Comparison of ENCODE assay signal across 8 cellular contexts in genomic region chr16:11258553-11259287, GRCh38. TPM values are rescaled to one million over a fixed set of nuclear protein-coding genes. Genes with fewer than 3 reads are reported as not detected.
DNase-seq lines count a peak whose midpoint lies in the region; ATAC-seq, FAIRE-seq and TF ChIP-seq lines count a peak whose summit lies in the region.

No MANE protein-coding gene starts in this region.

- peak overlapping the region; percentile 43 for H3K27ac Mint-ChIP-seq in activated naive CD4-positive, alpha-beta T cell treated with anti-CD3 and anti-CD28 coated beads for 36 hours
- H3K27ac Mint-ChIP-seq in Calu3 (ENCODE audit: unreplicated experiment), result no peak overlapping the region

- no peaks in the 10 kb centered on the region for H3K9me1 ChIP-seq in keratinocyte (ENCODE audit: control insufficient read depth, extremely low read depth, insufficient read depth, low read length)

- peaks cover 15% of the 10 kb centered on the region for H3K36me3 Mint-ChIP-seq in activated naive CD4-positive, alpha-beta T cell treated with anti-CD3 and anti-CD28 coated beads for 36 hours (ENCODE audit: low read depth)
- peaks cover 32% of the 10 kb centered on the region for H3K36me3 Mint-ChIP-seq in Calu3 (ENCODE audit: insufficient read depth, unreplicated experiment)

- H3K79me2 ChIP-seq in SK-N-SH (ENCODE audit: insufficient read depth) (peaks cover 19% of the 10 kb centered on the region), keratinocyte (ENCODE audit: control insufficient read depth, insufficient read depth, low read length) (peaks cover 16% of the 10 kb centered on the region)

- dilution Hi-C loops in keratinocyte (cut with MboI; ENCODE audit: extremely low pct_ligation_motif_present, low sequenced_read_pairs), result no loop called here

- no peak for TF ChIP-seq EP300 in SK-N-SH (IDR thresholded peaks at IDR 0.05; ENCODE audit: borderline replicate concordance in 1 of 2, low read depth in 1 of 2, low read length in 1 of 2)

- H3K9me2 ChIP-seq in SK-N-SH, result no peaks in the 10 kb centered on the region

- FAIRE-seq in keratinocyte (lab: Jason Lieb, UNC), result no peak

- ATAC-seq in SK-N-SH treated with all-trans-retinoic acid at 6 μM for 48 hours, result no peak
- no peak for ATAC-seq in HG02571 (IDR thresholded peaks at IDR 0.05; ENCODE audit: unreplicated experiment)
- ATAC-seq in HG02970 (IDR thresholded peaks at IDR 0.05; ENCODE audit: low FRiP score, unreplicated experiment), result no peak

- no peak overlapping the region for H2AFZ ChIP-seq in SK-N-SH (ENCODE audit: low read depth)
- H2AFZ ChIP-seq in keratinocyte (ENCODE audit: control insufficient read depth, low read length), result no peak overlapping the region

- H3K27me3 Mint-ChIP-seq in activated naive CD4-positive, alpha-beta T cell treated with anti-CD3 and anti-CD28 coated beads for 36 hours (ENCODE audit: low read depth), result no peaks in the 10 kb centered on the region
- H3K27me3 Mint-ChIP-seq in Calu3 (ENCODE audit: unreplicated experiment), result no peaks in the 10 kb centered on the region

- POLR2A ChIA-PET in SK-N-SH (lab: Yijun Ruan, JAX), result interaction anchor here (1.2 to 1.3 kb wide), 2 partner anchors 39 to 287 kb away, joined by 3 to 4 read pairs; no protein-coding TSS in a partner anchor

- peaks cover 11% of the 10 kb centered on the region for H3F3A ChIP-seq in SK-N-SH (replicated peaks; ENCODE audit: insufficient read depth)

- 68% methylated on average over 6 of the region's 10 CpGs for WGBS in SK-N-SH (ENCODE audit: low lambda C conversion rate)
- 39% methylated on average over 10 of the region's 10 CpGs for WGBS in thymus

- CTCF ChIA-PET in SK-N-SH (lab: Yijun Ruan, JAX) (interaction anchor here (1.0 to 14.4 kb wide), 10 partner anchors 14 to 308 kb away, joined by 3 to 318 read pairs (median 8); partner anchors contain the start of gene PRM3), Calu3 (lab: Charles Lee) (interaction anchor here (1.1 to 5.4 kb wide), 4 partner anchors 39 to 295 kb away, joined by 3 to 34 read pairs (median 4); no protein-coding TSS in a partner anchor)
- CTCF ChIA-PET in activated naive CD4-positive, alpha-beta T cell treated with anti-CD3 and anti-CD28 coated beads for 36 hours (lab: Charles Lee), result interaction anchor here (0.8 to 7.2 kb wide), 15 partner anchors 33 to 294 kb away, joined by 3 to 67 read pairs (median 4); no protein-coding TSS in a partner anchor

- DNase-seq in SK-N-SH, result peak; percentile 50
- peak; percentile 66 for DNase-seq in activated naive CD4-positive, alpha-beta T cell treated with anti-CD3 and anti-CD28 coated beads for 36 hours
- no peak for DNase-seq in keratinocyte (ENCODE audit: low read depth, low spot score)
- DNase-seq in Calu3, result no peak

- no peak overlapping the region for H3K4me2 ChIP-seq in SK-N-SH
- H3K4me2 ChIP-seq in keratinocyte (ENCODE audit: control insufficient read depth, extremely low read depth, insufficient read depth, low read depth, low read length), result peak overlapping the region; percentile 3

- H3K4me3 Mint-ChIP-seq in activated naive CD4-positive, alpha-beta T cell treated with anti-CD3 and anti-CD28 coated beads for 36 hours, result no peak overlapping the region
- no peak overlapping the region for H3K4me3 Mint-ChIP-seq in Calu3 (ENCODE audit: low read depth, unreplicated experiment)

- H3K9me3 Mint-ChIP-seq in activated naive CD4-positive, alpha-beta T cell treated with anti-CD3 and anti-CD28 coated beads for 36 hours, result no peaks in the 10 kb centered on the region
- no peaks in the 10 kb centered on the region for H3K9me3 Mint-ChIP-seq in Calu3 (ENCODE audit: low read depth, unreplicated experiment)

- BruUV-seq in Calu3 (replicated peaks; lab: Mats Ljungman, UMichigan), result no TSS peak

- peaks cover 37% of the 10 kb centered on the region for H3K4me1 Mint-ChIP-seq in activated naive CD4-positive, alpha-beta T cell treated with anti-CD3 and anti-CD28 coated beads for 36 hours (ENCODE audit: low read depth)
- peaks cover 29% of the 10 kb centered on the region for H3K4me1 Mint-ChIP-seq in Calu3 (ENCODE audit: low read depth, unreplicated experiment)

- H3K27ac ChIP-seq in SK-N-SH (ENCODE audit: low read depth in 2 of 2, low read length in 1 of 2), result no peak overlapping the region
- H3K27ac ChIP-seq in keratinocyte (ENCODE audit: control insufficient read depth, insufficient read depth, low read length), result no peak overlapping the region
- peak overlapping the region; percentile 22 for H3K27ac ChIP-seq in thymus (ENCODE audit: low read depth)

- peaks cover 5 to 27% of the 10 kb centered on the region in 2 experiments; a peak in 3 of 4 replicates for H3K4me1 ChIP-seq in SK-N-SH (ENCODE audit: control insufficient read depth in 1 of 2, insufficient read depth in 2 of 2, low read depth in 1 of 2, low read length in 1 of 2)
- peaks cover 17% of the 10 kb centered on the region for H3K4me1 ChIP-seq in keratinocyte (ENCODE audit: control insufficient read depth, extremely low read depth, insufficient read depth, low read length)
- H3K4me1 ChIP-seq in thymus (ENCODE audit: control insufficient read depth, insufficient read depth, low read length), result peaks cover 25% of the 10 kb centered on the region

- intact Hi-C loops in activated naive CD4-positive, alpha-beta T cell treated with anti-CD3 and anti-CD28 coated beads for 36 hours (cut with micrococcal nuclease), result loop anchor here (1.0 to 10.0 kb wide), 6 partner anchors 28 to 536 kb away; partner anchors contain the start of genes NUBP1 and ZC3H7A
- intact Hi-C loops in Calu3 (cut with micrococcal nuclease; ENCODE audit: unreplicated experiment), result loop anchor here (5.0 to 10.0 kb wide), 6 partner anchors 39 to 266 kb away; no protein-coding TSS in a partner anchor

- H4K20me1 ChIP-seq in SK-N-SH (ENCODE audit: insufficient read depth) (peaks cover 18% of the 10 kb centered on the region), keratinocyte (ENCODE audit: control insufficient read depth, extremely low read depth, insufficient read depth, low read length) (no peaks in the 10 kb centered on the region)

- TF ChIP-seq RAD21 in SK-N-SH (IDR thresholded peaks at IDR 0.05; ENCODE audit: low read length), result no peak

- H3K9ac ChIP-seq in SK-N-SH (no peak overlapping the region), keratinocyte (ENCODE audit: control insufficient read depth, extremely low read depth, insufficient read depth, low read length) (no peak overlapping the region)

- H3K9me3 ChIP-seq in SK-N-SH, result no peaks in the 10 kb centered on the region
- no peaks in the 10 kb centered on the region for H3K9me3 ChIP-seq in keratinocyte (ENCODE audit: control insufficient read depth, low read depth, low read length)
- no peaks in the 10 kb centered on the region for H3K9me3 ChIP-seq in thymus (ENCODE audit: control insufficient read depth)

- TF ChIP-seq CTCF in SK-N-SH (IDR thresholded peaks at IDR 0.05), result no peak
- TF ChIP-seq CTCF in keratinocyte (optimal IDR thresholded peaks at IDR 0.05 in 1 of 3, IDR thresholded peaks at IDR 0.05 in 1 of 3, conservative IDR thresholded peaks at IDR 0.05 in 1 of 3; ENCODE audit: extremely low read depth in 1 of 3, insufficient read depth in 2 of 3, low read length in 3 of 3), result no peak
- TF ChIP-seq CTCF in Calu3 (IDR thresholded peaks at IDR 0.05; ENCODE audit: unreplicated experiment), result no peak

- H3K36me3 ChIP-seq in SK-N-SH (replicated peaks in 1 of 2; ENCODE audit: control insufficient read depth in 1 of 2, insufficient read depth in 2 of 2, low read length in 1 of 2) (no peaks in the 10 kb centered on the region), keratinocyte (ENCODE audit: control insufficient read depth in 2 of 2, extremely low read depth in 1 of 2, insufficient read depth in 2 of 2, low read length in 2 of 2) (no peaks in the 10 kb centered on the region), thymus (ENCODE audit: control insufficient read depth, insufficient read depth) (peaks cover 18% of the 10 kb centered on the region)

- no peaks in the 10 kb centered on the region for H3K27me3 ChIP-seq in SK-N-SH (ENCODE audit: insufficient read depth)
- H3K27me3 ChIP-seq in keratinocyte (ENCODE audit: control insufficient read depth, extremely low read depth, insufficient read depth, low read length), result peaks cover 5% of the 10 kb centered on the region
- H3K27me3 ChIP-seq in thymus (ENCODE audit: control insufficient read depth, insufficient read depth), result no peaks in the 10 kb centered on the region

- H3K4me3 ChIP-seq in SK-N-SH (ENCODE audit: low read depth in 2 of 2, low read length in 1 of 2) (no peak overlapping the region), keratinocyte (ENCODE audit: control insufficient read depth in 2 of 3, extremely low read depth in 1 of 3, insufficient read depth in 2 of 3, low read depth in 1 of 3, low read length in 3 of 3) (no peak overlapping the region), thymus (ENCODE audit: low read length) (peak overlapping the region; percentile 19)

RNA-seq across cellular contexts. Expression of gene SOCS1, which starts 2.7 kb away (rescaled TPM):
- polyA plus RNA-seq in SK-N-SH (2012; rRNA removed) (6.3 and 8.6 TPM in 2 replicates), keratinocyte (0.98 to 2.8 TPM (median 2.4 TPM) in 3 replicates), thymus (109 TPM)
- 4.7 and 6.1 TPM in 2 replicates for polyA plus RNA-seq in SK-N-SH (2012; cell fraction: cytosol; rRNA removed)
- polyA plus RNA-seq in SK-N-SH (2012; cell fraction: nucleus; rRNA removed), result 28.4 and 39.6 TPM in 2 replicates
- 10 to 100 TPM; 45.1 to 45.6 TPM for total RNA-seq in activated naive CD4-positive, alpha-beta T cell treated with anti-CD3 and anti-CD28 coated beads for 36 hours
- polyA plus RNA-seq in keratinocyte (2011; ENCODE audit: low read depth), result 0.80 TPM
- 0.79 and 1.2 TPM in 2 replicates for polyA plus RNA-seq in keratinocyte (2011; cell fraction: cytosol; rRNA removed)
- polyA plus RNA-seq in keratinocyte (2011; cell fraction: nucleus; rRNA removed), result 2.0 and 2.9 TPM in 2 replicates
- polyA plus RNA-seq in keratinocyte (2012; ENCODE audit: low replicate concordance), result 3.1 and 3.8 TPM in 2 replicates
- 0.38 to 6.6 TPM (median 0.92 TPM) in 3 replicates for polyA minus RNA-seq in keratinocyte
- polyA minus RNA-seq in keratinocyte (2011; cell fraction: cytosol; rRNA and poly(A)+ RNA removed), result 2.3 TPM
- polyA minus RNA-seq in keratinocyte (2011; cell fraction: nucleus; rRNA and poly(A)+ RNA removed), result 1.9 and 4.1 TPM in 2 replicates
- total RNA-seq in Calu3 (2022), result 4.8 and 5.8 TPM in 2 replicates

RNA-seq across cellular contexts. Expression of gene TNP2, which starts 10.4 kb away (rescaled TPM):
- polyA plus RNA-seq in SK-N-SH (2012; rRNA removed) (not detected in 2 replicates), keratinocyte (not detected in 3 replicates), thymus (not detected)
- not detected in 2 replicates for polyA plus RNA-seq in SK-N-SH (2012; cell fraction: cytosol; rRNA removed)
- not detected in 2 replicates for polyA plus RNA-seq in SK-N-SH (2012; cell fraction: nucleus; rRNA removed)
- not detected for total RNA-seq in activated naive CD4-positive, alpha-beta T cell treated with anti-CD3 and anti-CD28 coated beads for 36 hours
- polyA plus RNA-seq in keratinocyte (2011; ENCODE audit: low read depth), result not detected
- not detected in 2 replicates for polyA plus RNA-seq in keratinocyte (2011; cell fraction: cytosol; rRNA removed)
- not detected in 2 replicates for polyA plus RNA-seq in keratinocyte (2011; cell fraction: nucleus; rRNA removed)
- polyA plus RNA-seq in keratinocyte (2012; ENCODE audit: low replicate concordance), result not detected in 2 replicates
- polyA minus RNA-seq in keratinocyte, result not detected in 3 replicates
- not detected for polyA minus RNA-seq in keratinocyte (2011; cell fraction: cytosol; rRNA and poly(A)+ RNA removed)
- polyA minus RNA-seq in keratinocyte (2011; cell fraction: nucleus; rRNA and poly(A)+ RNA removed), result not detected in 2 replicates
- not detected in 2 replicates for total RNA-seq in Calu3 (2022)

RNA-seq across cellular contexts. Expression of gene PRM3, which starts 14.7 kb away (rescaled TPM):
- polyA plus RNA-seq in SK-N-SH (2012; rRNA removed) (not detected in 2 replicates), keratinocyte (not detected in 3 replicates), thymus (not detected)
- polyA plus RNA-seq in SK-N-SH (2012; cell fraction: cytosol; rRNA removed), result not detected in 2 replicates
- not detected in 2 replicates for polyA plus RNA-seq in SK-N-SH (2012; cell fraction: nucleus; rRNA removed)
- total RNA-seq in activated naive CD4-positive, alpha-beta T cell treated with anti-CD3 and anti-CD28 coated beads for 36 hours, result not detected
- not detected for polyA plus RNA-seq in keratinocyte (2011; ENCODE audit: low read depth)
- not detected in 2 replicates for polyA plus RNA-seq in keratinocyte (2011; cell fraction: cytosol; rRNA removed)
- polyA plus RNA-seq in keratinocyte (2011; cell fraction: nucleus; rRNA removed), result not detected in 2 replicates
- not detected in 2 replicates for polyA plus RNA-seq in keratinocyte (2012; ENCODE audit: low replicate concordance)
- polyA minus RNA-seq in keratinocyte, result not detected in 3 replicates
- not detected for polyA minus RNA-seq in keratinocyte (2011; cell fraction: cytosol; rRNA and poly(A)+ RNA removed)
- not detected in 2 replicates for polyA minus RNA-seq in keratinocyte (2011; cell fraction: nucleus; rRNA and poly(A)+ RNA removed)
- total RNA-seq in Calu3 (2022), result not detected in 2 replicates

RNA-seq across cellular contexts. Expression of gene PRM2, which starts 17.6 kb away (rescaled TPM):
- not detected in 2 replicates for polyA plus RNA-seq in SK-N-SH (2012; rRNA removed)
- polyA plus RNA-seq in SK-N-SH (2012; cell fraction: cytosol; rRNA removed), result not detected in 2 replicates
- not detected in 2 replicates for polyA plus RNA-seq in SK-N-SH (2012; cell fraction: nucleus; rRNA removed)
- total RNA-seq in activated naive CD4-positive, alpha-beta T cell treated with anti-CD3 and anti-CD28 coated beads for 36 hours, result not detected
- not detected in 3 replicates for polyA plus RNA-seq in keratinocyte
- polyA plus RNA-seq in keratinocyte (2011; ENCODE audit: low read depth), result not detected
- not detected in 2 replicates for polyA plus RNA-seq in keratinocyte (2011; cell fraction: cytosol; rRNA removed)
- polyA plus RNA-seq in keratinocyte (2011; cell fraction: nucleus; rRNA removed), result not detected in 2 replicates
- polyA plus RNA-seq in keratinocyte (2012; ENCODE audit: low replicate concordance), result not detected in 2 replicates
- not detected in 3 replicates for polyA minus RNA-seq in keratinocyte
- polyA minus RNA-seq in keratinocyte (2011; cell fraction: cytosol; rRNA and poly(A)+ RNA removed), result not detected
- polyA minus RNA-seq in keratinocyte (2011; cell fraction: nucleus; rRNA and poly(A)+ RNA removed), result not detected in 2 replicates
- polyA plus RNA-seq in thymus, result 5.2 TPM
- not detected in 2 replicates for total RNA-seq in Calu3 (2022)

RNA-seq across cellular contexts. Expression of gene PRM1, which starts 22.4 kb away (rescaled TPM):
- polyA plus RNA-seq in SK-N-SH (2012; rRNA removed) (not detected in 2 replicates), keratinocyte (not detected in 3 replicates), thymus (0.34 TPM)
- not detected in 2 replicates for polyA plus RNA-seq in SK-N-SH (2012; cell fraction: cytosol; rRNA removed)
- not detected in 2 replicates for polyA plus RNA-seq in SK-N-SH (2012; cell fraction: nucleus; rRNA removed)
- not detected for total RNA-seq in activated naive CD4-positive, alpha-beta T cell treated with anti-CD3 and anti-CD28 coated beads for 36 hours
- not detected for polyA plus RNA-seq in keratinocyte (2011; ENCODE audit: low read depth)
- polyA plus RNA-seq in keratinocyte (2011; cell fraction: cytosol; rRNA removed), result not detected in 2 replicates
- not detected in 2 replicates for polyA plus RNA-seq in keratinocyte (2011; cell fraction: nucleus; rRNA removed)
- not detected in 2 replicates for polyA plus RNA-seq in keratinocyte (2012; ENCODE audit: low replicate concordance)
- not detected in 3 replicates for polyA minus RNA-seq in keratinocyte
- not detected for polyA minus RNA-seq in keratinocyte (2011; cell fraction: cytosol; rRNA and poly(A)+ RNA removed)
- not detected in 2 replicates for polyA minus RNA-seq in keratinocyte (2011; cell fraction: nucleus; rRNA and poly(A)+ RNA removed)
- not detected in 2 replicates for total RNA-seq in Calu3 (2022)

Comparison
In these comparisons a context has a peak if more than half of its experiments do, and no peak if none do; other contexts are left out.
1. DNase-seq: peak in SK-N-SH (single experiment) and activated naive CD4-positive, alpha-beta T cell treated with anti-CD3 and anti-CD28 coated beads for 36 hours (single experiment); none in keratinocyte (single experiment) and Calu3 (single experiment).